ENCODE assay signal across 8 cellular contexts in the genomic region with DNA sequence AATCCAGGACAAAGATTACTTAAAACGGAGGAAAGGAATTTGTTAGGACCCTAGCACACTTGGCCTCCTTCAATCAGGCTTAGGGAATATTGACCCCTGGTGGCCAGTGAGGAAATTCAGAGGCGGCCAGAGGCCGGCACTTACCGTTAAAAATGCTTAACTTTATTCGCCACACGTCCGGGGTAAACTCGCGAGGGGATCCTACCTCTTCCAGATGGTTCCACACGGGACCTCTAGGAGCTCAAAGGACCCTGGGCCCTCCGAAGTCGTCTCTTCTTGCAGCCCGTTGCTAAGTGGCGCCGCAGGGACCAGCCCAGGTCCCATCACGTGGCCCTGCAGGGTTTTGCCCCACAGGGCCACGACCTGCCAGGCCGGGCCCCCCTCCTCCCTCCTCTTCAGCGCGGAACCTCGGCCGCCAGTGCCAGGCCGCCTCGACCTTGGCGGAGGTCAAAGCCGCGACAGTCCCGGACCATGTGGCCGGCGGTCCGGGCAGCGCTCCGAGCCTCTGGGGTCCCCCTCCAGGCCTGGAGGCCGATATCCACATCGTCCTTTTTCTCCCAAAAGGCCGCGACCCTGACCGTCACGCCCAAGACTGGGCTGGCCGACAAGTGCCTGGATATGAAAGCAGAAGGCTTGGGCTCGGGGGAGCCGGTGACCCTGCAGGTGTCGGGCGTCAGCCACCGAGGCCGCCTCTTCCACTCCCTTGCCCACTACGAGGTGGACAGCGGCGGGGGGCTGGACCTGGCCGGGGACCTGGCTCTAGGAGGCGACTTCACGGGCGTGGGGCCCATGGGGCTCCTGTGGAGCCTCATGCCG. TPM values are rescaled to one million over a fixed set of nuclear protein-coding genes. Genes with fewer than 3 reads are reported as not detected.
A peak's percentile ranks its signal among the peaks of the same experiment; 100 is the strongest.
DNase-seq lines count a peak whose midpoint lies in the region; ATAC-seq, FAIRE-seq and TF ChIP-seq lines count a peak whose summit lies in the region.

No MANE protein-coding gene starts in this region.

- DNase-seq in 8988T (peak; percentile 37), MV-4-11 (lab: John Stamatoyannopoulos, UW) (peak; percentile 81), left ventricle myocardium inferior (peak; percentile 37), posterior cingulate gyrus (peak; percentile 34 to 93 (median 64)), urothelium cell line (ENCODE audit: low spot score) (peak; percentile 81)
- peak; percentile 43 for DNase-seq in T-helper 2 cell treated with Interferon-gamma antibody and Interleukin-4, amounts not matched to agents 5 μg/mL and 100 μg/mL, for 36 hours (ENCODE audit: low spot score)

- no peaks in the 10 kb centered on the region for H3K36me3 ChIP-seq in left ventricle myocardium inferior

- no peaks in the 10 kb centered on the region for H3K27me3 ChIP-seq in left ventricle myocardium inferior (ENCODE audit: low read depth)

- no peaks in the 10 kb centered on the region for H3K36me3 Mint-ChIP-seq in T-helper 2 cell treated with Interferon-gamma antibody and Interleukin-4, amounts not matched to agents 5 μg/mL and 100 μg/mL, for 36 hours (ENCODE audit: low read depth)

- FAIRE-seq in urothelium cell line (lab: Jason Lieb, UNC), result peak; percentile 97

- H3K9me3 Mint-ChIP-seq in T-helper 2 cell treated with Interferon-gamma antibody and Interleukin-4, amounts not matched to agents 5 μg/mL and 100 μg/mL, for 36 hours, result no peaks in the 10 kb centered on the region

- ATAC-seq in GM18907 (IDR thresholded peaks at IDR 0.05; ENCODE audit: unreplicated experiment), result peak; percentile 51

- H3K4me3 ChIP-seq in left ventricle myocardium inferior, result peak overlapping the region; percentile 76

- peak; percentile 90 for TF ChIP-seq CTCF in left ventricle myocardium inferior (IDR thresholded peaks at IDR 0.05; ENCODE audit: borderline replicate concordance)

- peaks cover 4% of the 10 kb centered on the region for H3K4me1 Mint-ChIP-seq in T-helper 2 cell treated with Interferon-gamma antibody and Interleukin-4, amounts not matched to agents 5 μg/mL and 100 μg/mL, for 36 hours (ENCODE audit: low read depth)

- intact Hi-C loops in left ventricle myocardium inferior (cut with micrococcal nuclease), result loop anchor here (10.0 kb wide), 1 partner anchor 129 kb away; no protein-coding TSS in a partner anchor
- intact Hi-C loops in posterior cingulate gyrus (cut with DNase I), result loop anchor here (2.0 to 5.0 kb wide), 2 partner anchors 79 to 125 kb away; partner anchors contain the start of gene PNMA1

- H3K4me1 ChIP-seq in left ventricle myocardium inferior, result peaks cover 18% of the 10 kb centered on the region

- H3K27me3 Mint-ChIP-seq in T-helper 2 cell treated with Interferon-gamma antibody and Interleukin-4, amounts not matched to agents 5 μg/mL and 100 μg/mL, for 36 hours (ENCODE audit: low read depth), result peaks cover 34% of the 10 kb centered on the region

- H3K4me3 Mint-ChIP-seq in T-helper 2 cell treated with Interferon-gamma antibody and Interleukin-4, amounts not matched to agents 5 μg/mL and 100 μg/mL, for 36 hours, result peak overlapping the region; percentile 66

- H3K27ac Mint-ChIP-seq in T-helper 2 cell treated with Interferon-gamma antibody and Interleukin-4, amounts not matched to agents 5 μg/mL and 100 μg/mL, for 36 hours, result no peak overlapping the region

- H3K9me3 ChIP-seq in left ventricle myocardium inferior (replicated peaks), result no peaks in the 10 kb centered on the region

- H3K27ac ChIP-seq in angular gyrus (ENCODE audit: low read depth, low read length) (peak overlapping the region; percentile 48), left ventricle myocardium inferior (replicated peaks) (peak overlapping the region; percentile 75)

RNA-seq across cellular contexts. Expression of gene DNAL1, which starts 11.1 kb away (rescaled TPM):
- 15.2 TPM for total RNA-seq in left ventricle myocardium inferior

RNA-seq across cellular contexts. Expression of gene ACOT6, which starts 21.4 kb away (rescaled TPM):
- total RNA-seq in left ventricle myocardium inferior, result not detected

RNA-seq across cellular contexts. Expression of gene ACOT4, which starts 42.1 kb away (rescaled TPM):
- total RNA-seq in left ventricle myocardium inferior, result 0.77 TPM

Comparison
In these comparisons a context has a peak if more than half of its experiments do, and no peak if none do; other contexts are left out.
1. Peak in every context shown above with its lines: DNase-seq, ATAC-seq, H3K4me3 ChIP-seq and H3K27ac ChIP-seq.